Comparison of ENCODE assay signal across 12 cellular contexts in genomic region chr13:90594694-90595093, GRCh38.
DNase-seq lines count a peak whose midpoint lies in the region; ATAC-seq, FAIRE-seq and TF ChIP-seq lines count a peak whose summit lies in the region.
"Had no signal": no experiment of that assay in that cellular context is flagged by ENCODE, and none has a peak within 500 bp of the region (broad histone marks: within the 10 kb centered on the region; RNA-seq: fewer than 3 reads in every experiment).

No MANE protein-coding gene starts in this region.

- no peak overlapping the region for H3K4me3 ChIP-seq in choroid plexus epithelial cell (ENCODE audit: low read depth, low read length)
- H3K4me3 ChIP-seq: spleen had no signal

- ATAC-seq in HG03469 (IDR thresholded peaks at IDR 0.05; ENCODE audit: unreplicated experiment) = no peak
- no peak for ATAC-seq in HG02885 (IDR thresholded peaks at IDR 0.05; ENCODE audit: poor library complexity, unreplicated experiment)
- ATAC-seq: esophagus mucosa, WTC11 had no signal

- no peak for TF ChIP-seq POLR2A in H54 (IDR thresholded peaks at IDR 0.05; ENCODE audit: low read depth, low read length)

- TF ChIP-seq CTCF in choroid plexus epithelial cell (conservative IDR thresholded peaks at IDR 0.05; ENCODE audit: low read depth, low read length) = no peak

- peak; percentile 94 for FAIRE-seq in H54 (lab: Jason Lieb, UNC)

- DNase-seq in H54 (ENCODE audit: insufficient read length, low spot score) = peak; percentile 2
- DNase-seq in M059J (ENCODE audit: low read depth) = peak; percentile 54
- DNase-seq in choroid plexus epithelial cell (ENCODE audit: low read depth) = peak; percentile 71
- peak; percentile 3 for DNase-seq in myocyte (ENCODE audit: low read depth)
- no peak for DNase-seq in NCI-H748 (lab: John Stamatoyannopoulos, UW; ENCODE audit: unreplicated experiment)
- DNase-seq: CD8-positive, alpha-beta memory T cell; NCI-H2029; spleen had no signal
